ENCODE assay signal across 9 cellular contexts in the genomic region with DNA sequence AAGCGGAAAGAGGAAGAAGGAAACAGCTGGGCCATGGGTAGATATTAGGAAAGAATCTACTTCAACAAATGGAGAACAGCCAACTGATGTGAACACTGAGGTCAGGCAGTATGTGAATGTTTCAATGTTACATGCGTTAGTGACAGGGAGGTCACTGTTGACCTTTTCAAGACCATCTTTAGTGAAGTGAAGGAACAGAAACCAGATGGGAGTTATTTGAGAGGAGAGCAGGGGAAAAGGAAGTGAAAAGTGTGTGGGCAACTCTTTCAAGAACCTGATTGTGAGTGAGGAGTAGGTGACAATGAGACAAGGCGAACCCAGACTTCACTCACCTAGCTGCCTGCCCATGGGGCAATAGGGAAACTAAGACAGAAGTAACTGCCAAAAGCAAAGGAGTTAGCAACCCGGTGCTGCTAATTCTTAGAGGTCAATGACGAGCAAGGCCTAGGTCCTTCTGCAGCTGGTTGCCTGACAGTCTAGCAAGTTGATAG.
DNase-seq lines count a peak whose midpoint lies in the region; ATAC-seq and TF ChIP-seq lines count a peak whose summit lies in the region.
"Had no signal": no experiment of that assay in that cellular context is flagged by ENCODE, and none has a peak within 500 bp of the region (broad histone marks: within the 10 kb centered on the region; RNA-seq: fewer than 3 reads in every experiment).

No MANE protein-coding gene starts in this region.

- TF ChIP-seq CTCF in gastroesophageal sphincter (IDR thresholded peaks at IDR 0.05) (no peak), adrenal gland (IDR thresholded peaks at IDR 0.05) (no peak)

- H3K4me1 Mint-ChIP-seq in activated CD4-positive, alpha-beta T cell treated with anti-CD3 and anti-CD28 coated beads, Interleukin-2, amount 10 ng/mL, durations not matched to agents 24 days and 14 days: peaks cover 15% of the 10 kb centered on the region

- H3K27ac ChIP-seq in gastroesophageal sphincter: no peak overlapping the region
- H3K27ac ChIP-seq in adrenal gland: no peak overlapping the region

- intact Hi-C loops in activated CD4-positive, alpha-beta T cell treated with anti-CD3 and anti-CD28 coated beads, Interleukin-2, amount 10 ng/mL, durations not matched to agents 24 days and 14 days (cut with micrococcal nuclease): loop anchor here (10.0 kb wide), 1 partner anchor 147 kb away; no protein-coding TSS in a partner anchor
- intact Hi-C loops in adrenal gland (cut with DNase I): no loop called here

- no peaks in the 10 kb centered on the region for H3K9me3 ChIP-seq in gastroesophageal sphincter
- no peaks in the 10 kb centered on the region for H3K9me3 ChIP-seq in adrenal gland (replicated peaks in 1 of 3)

- peaks cover 3% of the 10 kb centered on the region for H3K9me3 Mint-ChIP-seq in activated CD4-positive, alpha-beta T cell treated with anti-CD3 and anti-CD28 coated beads, Interleukin-2, amount 10 ng/mL, durations not matched to agents 24 days and 14 days
- H3K9me3 Mint-ChIP-seq: activated naive CD8-positive, alpha-beta T cell treated with anti-CD3 and anti-CD28 coated beads, Interleukin-2, amount 10 ng/mL, durations not matched to agents 7 days and 5 days had no signal

- TF ChIP-seq EP300 in gastroesophageal sphincter (IDR thresholded peaks at IDR 0.05): no peak

- TF ChIP-seq POLR2A in gastroesophageal sphincter (IDR thresholded peaks at IDR 0.05): no peak
- TF ChIP-seq POLR2A in adrenal gland (IDR thresholded peaks at IDR 0.05): no peak

- H3K4me1 ChIP-seq in gastroesophageal sphincter: no peaks in the 10 kb centered on the region
- H3K4me1 ChIP-seq in adrenal gland (replicated peaks in 1 of 2): no peaks in the 10 kb centered on the region

- H3K27me3 Mint-ChIP-seq in activated CD4-positive, alpha-beta T cell treated with anti-CD3 and anti-CD28 coated beads, Interleukin-2, amount 10 ng/mL, durations not matched to agents 24 days and 14 days: no peaks in the 10 kb centered on the region
- H3K27me3 Mint-ChIP-seq: activated naive CD8-positive, alpha-beta T cell treated with anti-CD3 and anti-CD28 coated beads, Interleukin-2, amount 10 ng/mL, durations not matched to agents 7 days and 5 days had no signal

- no peaks in the 10 kb centered on the region for H3K36me3 ChIP-seq in gastroesophageal sphincter
- H3K36me3 ChIP-seq in adrenal gland (replicated peaks in 1 of 2): no peaks in the 10 kb centered on the region

- no peak overlapping the region for H3K27ac Mint-ChIP-seq in activated CD4-positive, alpha-beta T cell treated with anti-CD3 and anti-CD28 coated beads, Interleukin-2, amount 10 ng/mL, durations not matched to agents 24 days and 14 days
- H3K27ac Mint-ChIP-seq: activated naive CD8-positive, alpha-beta T cell treated with anti-CD3 and anti-CD28 coated beads, Interleukin-2, amount 10 ng/mL, durations not matched to agents 7 days and 5 days had no signal

- peak; percentile 85 for ATAC-seq in GM18502 (IDR thresholded peaks at IDR 0.05; ENCODE audit: poor library complexity, unreplicated experiment)
- peak; percentile 92 for ATAC-seq in GM21423 (IDR thresholded peaks at IDR 0.05; ENCODE audit: unreplicated experiment)
- ATAC-seq in HG03442 (IDR thresholded peaks at IDR 0.05; ENCODE audit: unreplicated experiment): peak; percentile 86
- ATAC-seq in gastroesophageal sphincter: peak; percentile 36

- 56 to 60% methylated on average over 2 to 5 of the region's 5 CpGs for WGBS in gastroesophageal sphincter (ENCODE audit: low coverage in 1 of 2), 2 donors
- WGBS in adrenal gland, 4 donors: 63 to 73% (median 69%) methylated on average over 5 of the region's 5 CpGs

- peaks cover 11% of the 10 kb centered on the region for H3K36me3 Mint-ChIP-seq in activated CD4-positive, alpha-beta T cell treated with anti-CD3 and anti-CD28 coated beads, Interleukin-2, amount 10 ng/mL, durations not matched to agents 24 days and 14 days (ENCODE audit: low read depth)

- DNase-seq in T1000 (lab: John Stamatoyannopoulos, UW) (no peak), adrenal gland (no peak)
- no peak for DNase-seq in stimulated activated CD8-positive, alpha-beta memory T cell treated with anti-CD3 and anti-CD28 coated beads, Interleukin-4, amount 100 ng/mL, for 48 hours
- no peak for DNase-seq in activated CD4-positive, alpha-beta T cell treated with anti-CD3 and anti-CD28 coated beads, Interleukin-2, amount 10 ng/mL, durations not matched to agents 24 days and 14 days
- DNase-seq: activated naive CD8-positive, alpha-beta T cell treated with anti-CD3 and anti-CD28 coated beads, Interleukin-2, amount 10 ng/mL, durations not matched to agents 7 days and 5 days had no signal

- no peaks in the 10 kb centered on the region for H3K27me3 ChIP-seq in gastroesophageal sphincter
- no peaks in the 10 kb centered on the region for H3K27me3 ChIP-seq in adrenal gland

- H3K4me3 Mint-ChIP-seq in activated CD4-positive, alpha-beta T cell treated with anti-CD3 and anti-CD28 coated beads, Interleukin-2, amount 10 ng/mL, durations not matched to agents 24 days and 14 days: no peak overlapping the region
- H3K4me3 Mint-ChIP-seq: activated naive CD8-positive, alpha-beta T cell treated with anti-CD3 and anti-CD28 coated beads, Interleukin-2, amount 10 ng/mL, durations not matched to agents 7 days and 5 days had no signal

- no peak overlapping the region for H3K4me3 ChIP-seq in gastroesophageal sphincter
- H3K4me3 ChIP-seq in adrenal gland: no peak overlapping the region

Comparison
In these comparisons a context has a peak if more than half of its experiments do, and no peak if none do; other contexts are left out.
1. ATAC-seq: peak in every context shown above with its lines; median percentile 92 in GM21423; 86 in HG03442; 85 in GM18502; 36 in gastroesophageal sphincter.